ENCODE assay signal across 1 cellular context in the genomic region with DNA sequence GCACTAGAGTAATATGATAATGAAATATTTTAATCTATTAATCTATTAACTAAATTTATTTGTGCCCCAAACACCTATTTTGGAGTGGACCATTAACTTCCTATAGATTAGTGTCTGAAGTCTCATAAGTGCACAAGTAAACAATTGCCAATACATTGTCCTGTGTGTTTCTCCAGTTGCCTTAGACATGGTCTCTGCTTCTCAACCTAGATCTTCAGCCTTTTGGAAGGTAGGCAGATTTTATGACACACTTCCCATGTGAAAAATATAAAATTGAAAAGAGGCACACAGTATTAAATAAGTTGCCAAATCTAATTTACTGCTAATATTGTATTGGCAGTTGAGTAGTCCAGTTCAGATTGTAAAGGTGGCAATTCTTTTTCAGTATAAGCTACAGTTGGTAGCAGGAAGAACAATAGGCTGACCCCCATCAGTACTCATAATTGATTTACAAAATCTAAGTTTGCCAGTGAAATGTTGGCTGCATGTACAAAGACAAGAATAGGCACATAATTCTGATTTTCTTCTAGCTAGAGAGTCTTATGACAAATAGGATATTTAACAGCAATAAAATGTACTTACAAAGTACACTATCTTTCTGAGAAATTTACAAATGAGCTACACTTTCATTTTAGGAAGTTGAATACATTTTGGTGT.
A peak's percentile ranks its signal among the peaks of the same experiment; 100 is the strongest.
TF ChIP-seq lines count a peak whose summit lies in the region.

No MANE protein-coding gene starts in this region.

TF ChIP-seq in HepG2, 621 proteins besides CTCF, POLR2A, EP300 and RAD21 (continued from another document):
- TF ChIP-seq SYNCRIP (IDR thresholded peaks at IDR 0.05; ENCODE audit: insufficient read depth, low read depth, low read length) (no peak), PAF1 (CRISPR knock-in tag; IDR thresholded peaks at IDR 0.05) (peak; percentile 56), ZNF672 (CRISPR knock-in tag; IDR thresholded peaks at IDR 0.05) (no peak), POLR2AphosphoS5 (IDR thresholded peaks at IDR 0.05; ENCODE audit: low read depth, low read length) (peak; percentile 63; the same call in 1 of the 2 replicates), AGO2 (optimal IDR thresholded peaks at IDR 0.05; ENCODE audit: low read depth, low read length) (peak; percentile 67), FOXC1 (CRISPR knock-in tag; IDR thresholded peaks at IDR 0.05; ENCODE audit: borderline replicate concordance) (no peak), ZMAT3 (CRISPR knock-in tag; conservative IDR thresholded peaks at IDR 0.05) (no peak), ZNF543 (CRISPR knock-in tag; IDR thresholded peaks at IDR 0.05) (no peak), THRA (CRISPR knock-in tag; IDR thresholded peaks at IDR 0.05; ENCODE audit: borderline replicate concordance) (0 out of 2 replicates have a peak, but pooled peaks have one; percentile 4), PCBP2 (optimal IDR thresholded peaks at IDR 0.05; ENCODE audit: low read depth, low read length, poor library complexity, severe bottlenecking) (no peak), ZNF777 (CRISPR knock-in tag; IDR thresholded peaks at IDR 0.05) (no peak), RBFOX2 (IDR thresholded peaks at IDR 0.05; ENCODE audit: low read depth, low read length) (peak; percentile 83), REXO4 (CRISPR knock-in tag; IDR thresholded peaks at IDR 0.05; ENCODE audit: borderline replicate concordance) (no peak), HNF4A (CRISPR knock-in tag; IDR thresholded peaks at IDR 0.05) (no peak)
- TF ChIP-seq, protein P1, sequence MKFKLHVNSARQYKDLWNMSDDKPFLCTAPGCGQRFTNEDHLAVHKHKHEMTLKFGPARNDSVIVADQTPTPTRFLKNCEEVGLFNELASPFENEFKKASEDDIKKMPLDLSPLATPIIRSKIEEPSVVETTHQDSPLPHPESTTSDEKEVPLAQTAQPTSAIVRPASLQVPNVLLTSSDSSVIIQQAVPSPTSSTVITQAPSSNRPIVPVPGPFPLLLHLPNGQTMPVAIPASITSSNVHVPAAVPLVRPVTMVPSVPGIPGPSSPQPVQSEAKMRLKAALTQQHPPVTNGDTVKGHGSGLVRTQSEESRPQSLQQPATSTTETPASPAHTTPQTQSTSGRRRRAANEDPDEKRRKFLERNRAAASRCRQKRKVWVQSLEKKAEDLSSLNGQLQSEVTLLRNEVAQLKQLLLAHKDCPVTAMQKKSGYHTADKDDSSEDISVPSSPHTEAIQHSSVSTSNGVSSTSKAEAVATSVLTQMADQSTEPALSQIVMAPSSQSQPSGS (CRISPR knock-in tag; IDR thresholded peaks at IDR 0.05): no peak
TF ChIP-seq in HepG2: peak in this region for 5.
